15 cellular contexts compared by ENCODE assay signal in the genomic region with DNA sequence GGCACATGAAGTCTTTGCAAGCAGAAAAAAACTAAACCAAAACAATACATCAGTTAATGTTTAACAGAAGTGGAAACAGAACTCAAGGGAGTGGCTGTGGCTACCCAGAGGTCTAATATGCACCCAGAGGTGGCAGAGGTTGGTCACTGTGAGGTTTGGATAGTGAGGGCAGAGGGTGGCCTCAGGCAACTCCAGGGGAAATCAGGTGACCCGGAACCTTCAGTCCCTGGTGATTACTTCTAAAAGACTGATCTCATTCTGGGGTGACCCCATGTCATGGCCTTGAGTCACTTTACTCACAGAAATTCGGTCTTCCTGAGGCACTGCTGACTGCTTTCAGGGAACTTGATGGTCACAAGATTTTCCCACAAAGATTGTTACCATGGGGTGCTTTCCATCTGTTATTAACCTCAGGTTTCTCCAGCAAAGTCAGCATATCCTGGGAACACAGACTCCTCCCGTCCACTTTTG.
DNase-seq lines count a peak whose midpoint lies in the region; ATAC-seq lines count a peak whose summit lies in the region.
"Had no signal": no experiment of that assay in that cellular context is flagged by ENCODE, and none has a peak within 500 bp of the region (broad histone marks: within the 10 kb centered on the region; RNA-seq: fewer than 3 reads in every experiment).

No MANE protein-coding gene starts in this region.

- intact Hi-C loops in activated CD4-positive, alpha-beta T cell treated with anti-CD3 and anti-CD28 coated beads for 36 hours (cut with DNase I, micrococcal nuclease), result no loop called here

- no peak overlapping the region for H3K4me3 Mint-ChIP-seq in activated CD4-positive, alpha-beta T cell treated with anti-CD3 and anti-CD28 coated beads for 36 hours
- H3K4me3 Mint-ChIP-seq: activated CD8-positive, alpha-beta memory T cell treated with anti-CD3 and anti-CD28 coated beads, Interleukin-2, amount 10 ng/mL, durations not matched to agents 7 days and 5 days; activated naive CD8-positive, alpha-beta T cell treated with anti-CD3 and anti-CD28 coated beads, Interleukin-2, amount 10 ng/mL, durations not matched to agents 7 days and 5 days had no signal

- ATAC-seq in GM19452 (IDR thresholded peaks at IDR 0.05; ENCODE audit: unreplicated experiment), result peak; percentile 64
- ATAC-seq in HG03342 (IDR thresholded peaks at IDR 0.05; ENCODE audit: unreplicated experiment), result peak; percentile 54
- no peak for ATAC-seq in activated CD4-positive, alpha-beta T cell treated with anti-CD3 and anti-CD28 coated beads for 36 hours
- ATAC-seq: activated CD8-positive, alpha-beta memory T cell treated with anti-CD3 and anti-CD28 coated beads, Interleukin-2, amount 10 ng/mL, durations not matched to agents 7 days and 5 days; esophagus mucosa had no signal

- H3K27me3 Mint-ChIP-seq in activated CD4-positive, alpha-beta T cell treated with anti-CD3 and anti-CD28 coated beads for 36 hours, result no peaks in the 10 kb centered on the region
- H3K27me3 Mint-ChIP-seq: activated CD8-positive, alpha-beta memory T cell treated with anti-CD3 and anti-CD28 coated beads, Interleukin-2, amount 10 ng/mL, durations not matched to agents 7 days and 5 days; activated naive CD8-positive, alpha-beta T cell treated with anti-CD3 and anti-CD28 coated beads, Interleukin-2, amount 10 ng/mL, durations not matched to agents 7 days and 5 days had no signal

- CTCF ChIA-PET in activated CD4-positive, alpha-beta T cell treated with anti-CD3 and anti-CD28 coated beads for 36 hours (lab: Charles Lee), result no interaction called here

- no peaks in the 10 kb centered on the region for H3K36me3 Mint-ChIP-seq in activated CD4-positive, alpha-beta T cell treated with anti-CD3 and anti-CD28 coated beads for 36 hours (ENCODE audit: low read depth)
- H3K36me3 Mint-ChIP-seq: activated naive CD8-positive, alpha-beta T cell treated with anti-CD3 and anti-CD28 coated beads, Interleukin-2, amount 10 ng/mL, durations not matched to agents 7 days and 5 days had no signal

- peak; percentile 26 for DNase-seq in COLO668 (lab: John Stamatoyannopoulos, UW; ENCODE audit: unreplicated experiment)
- peak; percentile 94 for DNase-seq in kidney tubule cell (ENCODE audit: low spot score)
- no peak for DNase-seq in OCI-M2 (lab: John Stamatoyannopoulos, UW; ENCODE audit: unreplicated experiment)
- DNase-seq in middle frontal gyrus (ENCODE audit: extremely low spot score, low spot score), result no peak
- DNase-seq in activated CD4-positive, alpha-beta T cell treated with anti-CD3 and anti-CD28 coated beads for 36 hours, result no peak
- DNase-seq in activated gamma-delta T cell treated with Interleukin-2 at 50 U/mL for 16 hours, result no peak
- DNase-seq: activated CD8-positive, alpha-beta memory T cell treated with anti-CD3 and anti-CD28 coated beads, Interleukin-2, amount 10 ng/mL, durations not matched to agents 7 days and 5 days; activated naive CD8-positive, alpha-beta T cell treated with anti-CD3 and anti-CD28 coated beads, Interleukin-2, amount 10 ng/mL, durations not matched to agents 7 days and 5 days; IMR-90; NCI-H1436 treated with DMSO at 0.1 percent for 48 hours; NCI-H524; stimulated activated CD8-positive, alpha-beta memory T cell treated with anti-CD3 and anti-CD28 coated beads, Interleukin-4, amount 100 ng/mL, for 48 hours had no signal

- H3K4me1 Mint-ChIP-seq in activated CD4-positive, alpha-beta T cell treated with anti-CD3 and anti-CD28 coated beads for 36 hours, result no peaks in the 10 kb centered on the region

- POLR2A ChIA-PET in activated CD4-positive, alpha-beta T cell treated with anti-CD3 and anti-CD28 coated beads for 36 hours (lab: Charles Lee), result no interaction called here

- H3K9me3 Mint-ChIP-seq in activated CD4-positive, alpha-beta T cell treated with anti-CD3 and anti-CD28 coated beads for 36 hours (ENCODE audit: low read depth), result no peaks in the 10 kb centered on the region

- H3K27ac Mint-ChIP-seq in activated CD4-positive, alpha-beta T cell treated with anti-CD3 and anti-CD28 coated beads for 36 hours, result no peak overlapping the region
- H3K27ac Mint-ChIP-seq: activated CD8-positive, alpha-beta memory T cell treated with anti-CD3 and anti-CD28 coated beads, Interleukin-2, amount 10 ng/mL, durations not matched to agents 7 days and 5 days; activated naive CD8-positive, alpha-beta T cell treated with anti-CD3 and anti-CD28 coated beads, Interleukin-2, amount 10 ng/mL, durations not matched to agents 7 days and 5 days had no signal

Comparison
In these comparisons a context has a peak if more than half of its experiments do, and no peak if none do; other contexts are left out.
1. DNase-seq: peak in COLO668 (single experiment) and kidney tubule cell (single experiment); none in OCI-M2 (single experiment), middle frontal gyrus (single experiment), activated CD4-positive, alpha-beta T cell treated with anti-CD3 and anti-CD28 coated beads for 36 hours (single experiment) and activated gamma-delta T cell treated with Interleukin-2 at 50 U/mL for 16 hours (single experiment).